In the genomic region with DNA sequence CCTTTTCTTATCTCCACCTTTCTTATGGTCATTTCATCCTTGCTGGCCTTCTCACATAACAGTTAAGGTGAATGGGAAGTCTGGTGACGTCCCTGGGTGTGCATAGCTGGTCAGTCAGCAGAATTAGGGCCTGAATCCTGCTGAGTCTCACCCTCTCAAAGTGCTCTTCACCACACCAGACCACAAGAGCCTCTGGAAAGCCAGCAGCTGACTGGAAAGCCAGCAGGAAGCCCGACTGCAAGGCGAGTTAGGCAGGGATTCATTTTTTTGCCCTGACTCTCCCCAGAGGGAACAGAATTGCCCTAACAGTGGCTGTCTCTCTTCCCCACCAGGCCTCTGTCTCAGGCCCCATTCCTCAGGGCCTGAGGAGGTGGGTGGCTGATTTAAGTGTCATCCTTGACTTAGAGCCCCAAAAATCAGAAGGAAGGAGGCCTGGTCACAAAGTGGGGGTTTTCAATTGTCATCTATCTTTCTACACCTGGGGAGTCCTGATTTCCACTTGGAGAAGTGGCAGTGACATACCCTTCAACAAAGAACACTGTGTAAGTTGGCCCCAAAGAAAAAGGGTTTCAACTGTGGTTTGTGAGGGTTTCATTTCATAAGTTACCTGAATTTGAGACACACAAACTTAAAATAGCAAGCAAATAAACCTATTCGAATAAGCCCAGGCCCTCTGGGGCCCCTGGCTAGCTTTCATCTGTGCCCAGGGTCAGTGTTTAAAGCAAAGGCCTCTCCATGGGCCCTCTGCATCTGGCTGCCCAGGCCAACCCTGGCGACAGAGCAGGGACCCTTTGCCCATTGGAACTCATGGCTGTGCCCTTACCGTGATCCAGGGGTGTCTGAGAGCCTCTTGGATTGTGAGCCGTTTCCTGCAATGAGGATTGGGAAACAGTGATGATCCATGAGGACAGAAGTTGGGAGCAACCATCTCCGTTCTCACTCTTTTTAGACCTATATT, we compare ENCODE assay signal across 31 cellular contexts.
DNase-seq lines count a peak whose midpoint lies in the region; ATAC-seq, FAIRE-seq and TF ChIP-seq lines count a peak whose summit lies in the region.
"Had no signal": no experiment of that assay in that cellular context is flagged by ENCODE, and none has a peak within 500 bp of the region (broad histone marks: within the 10 kb centered on the region; RNA-seq: fewer than 3 reads in every experiment).

No MANE protein-coding gene starts in this region.

- BruUV-seq in GM12878 (replicated peaks; lab: Mats Ljungman, UMichigan), result no TSS peak

- POLR2A ChIA-PET in GM12878 (lab: Charles Lee), result interaction anchor here (0.7 to 1.2 kb wide), 2 partner anchors 31 to 76 kb away, joined by 3 read pairs; no protein-coding TSS in a partner anchor

- H3K4me1 Mint-ChIP-seq in osteocyte (ENCODE audit: unreplicated experiment), result peaks cover 55% of the 10 kb centered on the region
- peaks cover 32% of the 10 kb centered on the region for H3K4me1 Mint-ChIP-seq in activated CD4-positive, alpha-beta T cell treated with anti-CD3 and anti-CD28 coated beads, Interleukin-2, amount 10 ng/mL, durations not matched to agents 24 days and 14 days

- ATAC-seq in GM12878 (peak; percentile 74), heart right ventricle (no peak)
- ATAC-seq: activated CD8-positive, alpha-beta T cell treated with anti-CD3 and anti-CD28 coated beads for 36 hours; effector memory CD8-positive, alpha-beta T cell; HepG2; left lung; stimulated activated memory B cell treated with anti-CD40 and anti-IgM and Interleukin-4, amounts not matched to agents 10 μg/mL and 1 μg/mL and 100 μg/mL, for 72 hours had no signal

- H3K36me3 Mint-ChIP-seq in osteocyte (ENCODE audit: unreplicated experiment), result peaks cover 12% of the 10 kb centered on the region
- H3K36me3 Mint-ChIP-seq in activated CD4-positive, alpha-beta T cell treated with anti-CD3 and anti-CD28 coated beads, Interleukin-2, amount 10 ng/mL, durations not matched to agents 24 days and 14 days (ENCODE audit: low read depth), result no peaks in the 10 kb centered on the region

- no peak for TF ChIP-seq EP300 in GM12878 (IDR thresholded peaks at IDR 0.05; ENCODE audit: borderline replicate concordance in 1 of 2, control insufficient read depth in 1 of 2, low read depth in 2 of 2, low read length in 2 of 2)

- no peaks in the 10 kb centered on the region for H3K9me3 Mint-ChIP-seq in osteocyte (ENCODE audit: unreplicated experiment)
- no peaks in the 10 kb centered on the region for H3K9me3 Mint-ChIP-seq in activated CD4-positive, alpha-beta T cell treated with anti-CD3 and anti-CD28 coated beads, Interleukin-2, amount 10 ng/mL, durations not matched to agents 24 days and 14 days
- H3K9me3 Mint-ChIP-seq: activated CD8-positive, alpha-beta T cell treated with anti-CD3 and anti-CD28 coated beads for 36 hours; activated naive CD4-positive, alpha-beta T cell treated with anti-CD3 and anti-CD28 coated beads for 36 hours; effector memory CD8-positive, alpha-beta T cell; memory B cell; stimulated activated memory B cell treated with anti-CD40 and anti-IgM and Interleukin-4, amounts not matched to agents 10 μg/mL and 1 μg/mL and 100 μg/mL, for 72 hours had no signal

- 0 out of 2 replicates have a peak overlapping the region, but pooled peaks have one; percentile 27 for H3K27ac ChIP-seq in GM12878 (ENCODE audit: control insufficient read depth, insufficient read depth)
- no peak overlapping the region for H3K27ac ChIP-seq in heart right ventricle
- H3K27ac ChIP-seq: 22Rv1, cardiac muscle cell, left lung, sigmoid colon, upper lobe of left lung had no signal

- H3K9me3 ChIP-seq in GM12878 (replicated peaks; ENCODE audit: control insufficient read depth, insufficient read depth, low read length) (no peaks in the 10 kb centered on the region), heart right ventricle (no peaks in the 10 kb centered on the region)
- H3K9me3 ChIP-seq: left lung, sigmoid colon, upper lobe of left lung had no signal

- in situ Hi-C loops in GM12878 (cut with MboI), result no loop called here

- TF ChIP-seq CTCF in AG10803 (conservative IDR thresholded peaks at IDR 0.05; ENCODE audit: low read length) (no peak), GM12878 (IDR thresholded peaks at IDR 0.05 in 2 of 3, conservative IDR thresholded peaks at IDR 0.05 in 1 of 3; ENCODE audit: control insufficient read depth in 2 of 3, extremely low read depth in 1 of 3, insufficient read depth in 1 of 3, low read depth in 3 of 3, low read length in 3 of 3) (no peak), osteocyte (IDR thresholded peaks at IDR 0.05) (no peak), heart right ventricle (IDR thresholded peaks at IDR 0.05) (no peak)

- H3K9ac ChIP-seq in GM12878 (ENCODE audit: control insufficient read depth, insufficient read depth, low read length), result peak overlapping the region; percentile 46; the same call in 1 of the 2 replicates

- WGBS in GM12878 (ENCODE audit: insufficient coverage, insufficient replicate concordance, low lambda C conversion rate, missing lambda C conversion rate), result 53% methylated on average over 8 of the region's 8 CpGs
- WGBS in heart right ventricle, 2 donors, result 92 to 95% methylated on average over 8 of the region's 8 CpGs

- peak overlapping the region; percentile 54 for H3K27ac Mint-ChIP-seq in osteocyte (ENCODE audit: unreplicated experiment)
- no peak overlapping the region for H3K27ac Mint-ChIP-seq in activated CD4-positive, alpha-beta T cell treated with anti-CD3 and anti-CD28 coated beads, Interleukin-2, amount 10 ng/mL, durations not matched to agents 24 days and 14 days
- H3K27ac Mint-ChIP-seq: activated CD8-positive, alpha-beta T cell treated with anti-CD3 and anti-CD28 coated beads for 36 hours; activated naive CD4-positive, alpha-beta T cell treated with anti-CD3 and anti-CD28 coated beads for 36 hours; CD14-positive monocyte; effector memory CD8-positive, alpha-beta T cell; memory B cell had no signal

- CTCF ChIA-PET in GM12878 (lab: Yijun Ruan, JAX), result interaction anchor here (0.8 to 5.3 kb wide), 4 partner anchors 20 to 59 kb away, joined by 3 to 30 read pairs (median 4); no protein-coding TSS in a partner anchor

- peak overlapping the region; percentile 8; the same call in 1 of the 2 replicates for H2AFZ ChIP-seq in GM12878 (ENCODE audit: control insufficient read depth, low read depth, low read length)

- intact Hi-C loops in GM12878 (cut with micrococcal nuclease; ENCODE audit: unreplicated experiment), result no loop called here
- intact Hi-C loops in heart right ventricle (cut with DNase I), result no loop called here
- intact Hi-C loops in activated CD4-positive, alpha-beta T cell treated with anti-CD3 and anti-CD28 coated beads, Interleukin-2, amount 10 ng/mL, durations not matched to agents 24 days and 14 days (cut with micrococcal nuclease), result no loop called here

- no peaks in the 10 kb centered on the region for H3K27me3 ChIP-seq in GM12878 (replicated peaks in 1 of 2; ENCODE audit: control insufficient read depth in 2 of 2, insufficient read depth in 2 of 2, low read length in 1 of 2)
- H3K27me3 ChIP-seq in heart right ventricle, result no peaks in the 10 kb centered on the region
- H3K27me3 ChIP-seq: cardiac muscle cell, left lung, sigmoid colon, upper lobe of left lung had no signal

- H3K4me3 ChIP-seq in AG10803 (ENCODE audit: low read length), result no peak overlapping the region
- H3K4me3 ChIP-seq in GM12878, result no peak overlapping the region
- H3K4me3 ChIP-seq in heart right ventricle, result no peak overlapping the region
- H3K4me3 ChIP-seq: cardiac muscle cell, left lung, sigmoid colon, upper lobe of left lung had no signal

- DNase-seq in AG10803 (ENCODE audit: low read depth) (peak; percentile 13), LHCN-M2 (ENCODE audit: low read depth) (peak; percentile 40), GM12878 (ENCODE audit: low read depth, low spot score) (no peak), osteocyte (ENCODE audit: extremely low spot score, unreplicated experiment) (no peak), GM03348 (ENCODE audit: low spot score) (no peak), NCI-H2107 treated with DMSO at 0.1 percent for 48 hours (lab: John Stamatoyannopoulos, UW; ENCODE audit: unreplicated experiment) (no peak), heart right ventricle (no peak)
- no peak for DNase-seq in activated CD4-positive, alpha-beta T cell treated with anti-CD3 and anti-CD28 coated beads, Interleukin-2, amount 10 ng/mL, durations not matched to agents 24 days and 14 days
- DNase-seq: activated CD8-positive, alpha-beta memory T cell treated with anti-CD3 and anti-CD28 coated beads, Interleukin-2, amount 50 U/mL, for 48 hours; activated CD8-positive, alpha-beta T cell treated with anti-CD3 and anti-CD28 coated beads for 36 hours; activated naive CD4-positive, alpha-beta T cell treated with anti-CD3 and anti-CD28 coated beads for 36 hours; cortex of kidney; effector memory CD8-positive, alpha-beta T cell; erythroblast; glutamatergic neuron; HCEC 1CT; NCI-H146; NCI-H2107; NCI-H446 treated with DMSO at 0.1 percent for 48 hours; SIG-M5; sigmoid colon; stimulated activated CD4-positive, alpha-beta T cell treated with anti-CD3 and anti-CD28 coated beads, Interleukin-15, amount 100 ng/mL, for 24 hours; substantia nigra had no signal

- H3K4me1 ChIP-seq in GM12878 (ENCODE audit: control insufficient read depth, insufficient read depth, low read length), result peaks cover 27% of the 10 kb centered on the region
- H3K4me1 ChIP-seq in heart right ventricle, result peaks cover 0 to 61% (median 23%) of the 10 kb centered on the region in 9 donors
- H3K4me1 ChIP-seq: upper lobe of left lung had no signal

- TF ChIP-seq POLR2A in GM12878 (IDR thresholded peaks at IDR 0.05; ENCODE audit: low read depth, low read length), result no peak

- RAD21 ChIA-PET in GM12878 (lab: Charles Lee; ENCODE audit: unreplicated experiment), result interaction anchor here (1.1 to 2.3 kb wide), 3 partner anchors 46 to 86 kb away, joined by 3 to 10 read pairs (median 6); no protein-coding TSS in a partner anchor

- H4K20me1 ChIP-seq in GM12878 (ENCODE audit: control insufficient read depth, insufficient read depth), result no peaks in the 10 kb centered on the region

- no peak for TF ChIP-seq RAD21 in GM12878 (IDR thresholded peaks at IDR 0.05; ENCODE audit: insufficient read depth, low read depth, low read length)

- SMC1A ChIA-PET in GM12878 (lab: Charles Lee; ENCODE audit: uncharacterized antibody, unreplicated experiment), result interaction anchor here (1.0 to 2.5 kb wide), 4 partner anchors 12 to 82 kb away, joined by 3 to 7 read pairs (median 4); no protein-coding TSS in a partner anchor

- H3K79me2 ChIP-seq in GM12878 (ENCODE audit: control insufficient read depth, insufficient read depth, low read length), result no peaks in the 10 kb centered on the region

- no peak overlapping the region for H3K4me3 Mint-ChIP-seq in osteocyte (ENCODE audit: unreplicated experiment)
- H3K4me3 Mint-ChIP-seq in activated CD4-positive, alpha-beta T cell treated with anti-CD3 and anti-CD28 coated beads, Interleukin-2, amount 10 ng/mL, durations not matched to agents 24 days and 14 days, result no peak overlapping the region
- H3K4me3 Mint-ChIP-seq: activated CD8-positive, alpha-beta T cell treated with anti-CD3 and anti-CD28 coated beads for 36 hours; activated naive CD4-positive, alpha-beta T cell treated with anti-CD3 and anti-CD28 coated beads for 36 hours; CD14-positive monocyte; effector memory CD8-positive, alpha-beta T cell; memory B cell; stimulated activated memory B cell treated with anti-CD40 and anti-IgM and Interleukin-4, amounts not matched to agents 10 μg/mL and 1 μg/mL and 100 μg/mL, for 72 hours had no signal

- peaks cover 0 to 3% of the 10 kb centered on the region in 2 experiments; a peak in 2 of 4 replicates for H3K36me3 ChIP-seq in GM12878 (ENCODE audit: control insufficient read depth in 2 of 2, insufficient read depth in 2 of 2, low read length in 1 of 2)
- peaks cover 0 to 55% (median 0%) of the 10 kb centered on the region in 9 donors for H3K36me3 ChIP-seq in heart right ventricle
- H3K36me3 ChIP-seq: cardiac muscle cell, sigmoid colon had no signal

- peaks cover 2% of the 10 kb centered on the region for H3K27me3 Mint-ChIP-seq in osteocyte (ENCODE audit: unreplicated experiment)
- H3K27me3 Mint-ChIP-seq in activated CD4-positive, alpha-beta T cell treated with anti-CD3 and anti-CD28 coated beads, Interleukin-2, amount 10 ng/mL, durations not matched to agents 24 days and 14 days, result no peaks in the 10 kb centered on the region
- H3K27me3 Mint-ChIP-seq: activated CD8-positive, alpha-beta T cell treated with anti-CD3 and anti-CD28 coated beads for 36 hours; effector memory CD8-positive, alpha-beta T cell; stimulated activated memory B cell treated with anti-CD40 and anti-IgM and Interleukin-4, amounts not matched to agents 10 μg/mL and 1 μg/mL and 100 μg/mL, for 72 hours had no signal

- FAIRE-seq in GM12878 (lab: Jason Lieb, UNC), result peak; percentile 31
- FAIRE-seq: HepG2 had no signal

- H3K4me2 ChIP-seq in GM12878 (ENCODE audit: control insufficient read depth, insufficient read depth), result peak overlapping the region; percentile 34; the same call in 1 of the 2 replicates

Comparison
In these comparisons a context has a peak if more than half of its experiments do, and no peak if none do; other contexts are left out.
1. DNase-seq: peak in AG10803 (single experiment) and LHCN-M2 (single experiment); none in GM12878 (single experiment), osteocyte (single experiment), GM03348 (single experiment), NCI-H2107 treated with DMSO at 0.1 percent for 48 hours (single experiment), heart right ventricle (0 of 2) and activated CD4-positive, alpha-beta T cell treated with anti-CD3 and anti-CD28 coated beads, Interleukin-2, amount 10 ng/mL, durations not matched to agents 24 days and 14 days (single experiment).